Comparison of ENCODE assay signal across 11 cellular contexts in genomic region chr11:34366522-34366921, GRCh38. TPM values are rescaled to one million over a fixed set of nuclear protein-coding genes. Genes with fewer than 3 reads are reported as not detected.
DNase-seq lines count a peak whose midpoint lies in the region; ATAC-seq, FAIRE-seq and TF ChIP-seq lines count a peak whose summit lies in the region.
"Had no signal": no experiment of that assay in that cellular context is flagged by ENCODE, and none has a peak within 500 bp of the region (broad histone marks: within the 10 kb centered on the region; RNA-seq: fewer than 3 reads in every experiment).

No MANE protein-coding gene starts in this region.

- no peak for TF ChIP-seq EP300 in K562 (IDR thresholded peaks at IDR 0.05; ENCODE audit: low read length)

- H3K36me3 ChIP-seq in KMS-11 (ENCODE audit: insufficient read depth) (no peaks in the 10 kb centered on the region), K562 (ENCODE audit: control insufficient read depth, insufficient read depth, low read length) (no peaks in the 10 kb centered on the region), osteoblast (ENCODE audit: insufficient read depth, low read length) (no peaks in the 10 kb centered on the region), testis (ENCODE audit: low read depth, missing control alignments) (no peaks in the 10 kb centered on the region)
- H3K36me3 ChIP-seq: BLaER1, MG63 had no signal

- H3K9ac ChIP-seq in KMS-11, result no peak overlapping the region
- H3K9ac ChIP-seq in K562 (ENCODE audit: insufficient read depth in 1 of 2, low read depth in 2 of 2, low read length in 2 of 2), result no peak overlapping the region
- H3K9ac ChIP-seq: BLaER1 had no signal

- BruUV-seq in K562 (replicated peaks; lab: Mats Ljungman, UMichigan), result no TSS peak

- POLR2A ChIA-PET in K562 (lab: Yijun Ruan, JAX), result interaction anchor here (0.6 to 1.0 kb wide), 3 partner anchors 126 to 192 kb away, joined by 3 read pairs; no protein-coding TSS in a partner anchor

- TF ChIP-seq CTCF in KMS-11 (conservative IDR thresholded peaks at IDR 0.05; ENCODE audit: low read depth, low read length), result peak; percentile 52
- TF ChIP-seq CTCF in K562 (IDR thresholded peaks at IDR 0.05 in 2 of 3, conservative IDR thresholded peaks at IDR 0.05 in 1 of 3; ENCODE audit: insufficient read depth in 2 of 3, low read depth in 1 of 3, low read length in 3 of 3), result peak; percentile 47 to 68 (median 56); a peak in 5 of 6 replicates
- peak; percentile 47 for TF ChIP-seq CTCF in osteoblast (IDR thresholded peaks at IDR 0.05; ENCODE audit: extremely low read depth, low read depth, low read length)
- peak in 1 of 3 experiments; percentile 14 for TF ChIP-seq CTCF in testis (IDR thresholded peaks at IDR 0.05)

- TF ChIP-seq POLR2A in K562 (conservative IDR thresholded peaks at IDR 0.05) (no peak), testis (IDR thresholded peaks at IDR 0.05) (no peak)

- H3K4me3 ChIP-seq in KMS-11 (IDR thresholded peaks at IDR 0.05; ENCODE audit: insufficient read depth, low read depth, low read length) (no peak overlapping the region), K562 (no peak overlapping the region), osteoblast (ENCODE audit: insufficient read depth, low read length) (no peak overlapping the region), testis (no peak overlapping the region)
- H3K4me3 ChIP-seq: BLaER1, MG63 had no signal

- FAIRE-seq in K562 (lab: Jason Lieb, UNC), result peak; percentile 56

- in situ Hi-C loops in K562 (cut with MboI), result loop anchor here (5.0 to 10.0 kb wide), 2 partner anchors 101 to 528 kb away; no protein-coding TSS in a partner anchor

- CTCF ChIA-PET in K562 (lab: Yijun Ruan, JAX; ENCODE audit: low intra/inter-chr PET ratio), result interaction anchor here (0.7 to 3.3 kb wide), 6 partner anchors 72 to 1038 kb away, joined by 3 to 16 read pairs (median 4); partner anchors contain the start of gene CAT

- H3K79me2 ChIP-seq in KMS-11 (ENCODE audit: insufficient read depth, low read depth) (no peaks in the 10 kb centered on the region), K562 (ENCODE audit: control insufficient read depth, insufficient read depth, low read length) (no peaks in the 10 kb centered on the region), osteoblast (ENCODE audit: insufficient read depth, low read length) (no peaks in the 10 kb centered on the region)

- no peaks in the 10 kb centered on the region for H3K9me1 ChIP-seq in K562 (ENCODE audit: control insufficient read depth, insufficient read depth, low read length)

- 14% methylated on average over 2 of the region's 2 CpGs for WGBS in K562 (ENCODE audit: insufficient coverage, low coverage, missing lambda C conversion rate)
- 80% methylated on average over 2 of the region's 2 CpGs for WGBS in testis, 2 donors

- H3K4me2 ChIP-seq in KMS-11 (no peak overlapping the region), K562 (ENCODE audit: insufficient read depth, low read length) (no peak overlapping the region), osteoblast (ENCODE audit: insufficient read depth, low read length) (no peak overlapping the region)
- H3K4me2 ChIP-seq: BLaER1 had no signal

- intact Hi-C loops in K562 (cut with micrococcal nuclease) (loop anchor here (1.0 kb wide), 2 partner anchors 102 to 127 kb away; no protein-coding TSS in a partner anchor), testis (cut with DNase I; ENCODE audit: low total_unique reads) (loop anchor here (10.0 kb wide), 1 partner anchor 372 kb away; no protein-coding TSS in a partner anchor)

- H3K27ac ChIP-seq in KMS-11 (no peak overlapping the region), K562 (ENCODE audit: extremely low read depth, low read depth, low read length) (no peak overlapping the region), osteoblast (ENCODE audit: low read depth, low read length) (no peak overlapping the region), testis (no peak overlapping the region)
- H3K27ac ChIP-seq: BLaER1 had no signal

- H4K20me1 ChIP-seq in KMS-11 (ENCODE audit: insufficient read depth) (no peaks in the 10 kb centered on the region), K562 (replicated peaks; ENCODE audit: control insufficient read depth, insufficient read depth, low read length) (no peaks in the 10 kb centered on the region), osteoblast (ENCODE audit: insufficient read depth, low read length) (no peaks in the 10 kb centered on the region)
- H4K20me1 ChIP-seq: BLaER1 had no signal

- no peak overlapping the region for H2AFZ ChIP-seq in KMS-11 (ENCODE audit: low read depth)
- H2AFZ ChIP-seq in K562 (ENCODE audit: low read depth, low read length), result no peak overlapping the region
- H2AFZ ChIP-seq in osteoblast (ENCODE audit: low read length), result no peak overlapping the region

- H3K4me1 ChIP-seq in KMS-11 (ENCODE audit: low read depth, poor library complexity, severe bottlenecking) (peaks cover 6% of the 10 kb centered on the region), K562 (replicated peaks in 1 of 2; ENCODE audit: control insufficient read depth in 2 of 2, insufficient read depth in 2 of 2, low read length in 2 of 2) (peaks cover 5 to 8% of the 10 kb centered on the region in 2 experiments; a peak in 3 of 5 replicates), osteoblast (ENCODE audit: insufficient read depth, low read length) (peaks cover 10% of the 10 kb centered on the region), testis (no peaks in the 10 kb centered on the region)

- H3K27me3 ChIP-seq in KMS-11 (ENCODE audit: insufficient read depth, low read depth) (no peaks in the 10 kb centered on the region), K562 (ENCODE audit: control insufficient read depth in 2 of 2, insufficient read depth in 2 of 2, low read length in 2 of 2) (no peaks in the 10 kb centered on the region), osteoblast (ENCODE audit: insufficient read depth, low read length) (peaks cover 13% of the 10 kb centered on the region), testis (no peaks in the 10 kb centered on the region)
- H3K27me3 ChIP-seq: BLaER1, MG63 had no signal

- no peaks in the 10 kb centered on the region for H3K9me3 ChIP-seq in K562 (replicated peaks; ENCODE audit: control insufficient read depth, insufficient read depth, low read depth, low read length)
- no peaks in the 10 kb centered on the region for H3K9me3 ChIP-seq in osteoblast (ENCODE audit: low read depth, low read length)
- H3K9me3 ChIP-seq in testis, result no peaks in the 10 kb centered on the region
- H3K9me3 ChIP-seq: BLaER1, MG63 had no signal

- DNase-seq in NCI-H748 (lab: John Stamatoyannopoulos, UW; ENCODE audit: unreplicated experiment), result peak; percentile 69
- DNase-seq in NCI-H748 treated with DMSO at 0.1 percent for 48 hours (lab: John Stamatoyannopoulos, UW), result no peak
- DNase-seq in K562 (ENCODE audit: extremely low read depth in 1 of 4, low spot score in 3 of 4), result peak in 2 of 4 experiments; percentile 29 to 60
- no peak for DNase-seq in osteoblast (ENCODE audit: insufficient read length, low spot score, missing footprints)
- DNase-seq in testis, result no peak
- no peak for DNase-seq in C1 segment of cervical spinal cord (lab: John Stamatoyannopoulos, UW)
- DNase-seq: activated CD8-positive, alpha-beta memory T cell treated with anti-CD3 and anti-CD28 coated beads, Interleukin-2, amount 50 U/mL, for 4 hours; MG63 had no signal

- ATAC-seq in K562, result no peak
- no peak for ATAC-seq in GM18517 (IDR thresholded peaks at IDR 0.05; ENCODE audit: unreplicated experiment)

- TF ChIP-seq RAD21 in K562 (CRISPR knock-in tag; conservative IDR thresholded peaks at IDR 0.05 in 1 of 2, IDR thresholded peaks at IDR 0.05 in 1 of 2), result peak; percentile 67 to 79

TF ChIP-seq in K562, 482 proteins besides CTCF, POLR2A, EP300 and RAD21 (continues in another document):
- TF ChIP-seq DEAF1 (CRISPR knock-in tag; IDR thresholded peaks at IDR 0.05), result peak; percentile 54
- TF ChIP-seq SMC3 (conservative IDR thresholded peaks at IDR 0.05; ENCODE audit: insufficient read depth, low read depth, low read length), result peak; percentile 30; the same call in 1 of the 2 replicates
- TF ChIP-seq ARNT (IDR thresholded peaks at IDR 0.05), result 0 out of 4 replicates have a peak, but pooled peaks of 1 of the 2 experiments have one; percentile 32
- TF ChIP-seq TEAD4 (IDR thresholded peaks at IDR 0.05; ENCODE audit: low read length), result peak; percentile 30; the same call in 1 of the 2 replicates
- no peak for TF ChIP-seq TEAD4 (CRISPR knock-in tag; IDR thresholded peaks at IDR 0.05; ENCODE audit: borderline replicate concordance)

RNA-seq across cellular contexts. Expression of gene ABTB2, which starts 8.7 kb away (rescaled TPM):
- 0.07 and 0.76 TPM in 2 replicates for total RNA-seq in K562 (2011; cell fraction: chromatin; rRNA removed; ENCODE audit: low replicate concordance)
- 0.53 and 0.83 TPM in 2 replicates for total RNA-seq in K562 (2011; cell fraction: nucleolus; rRNA removed)
- 0.15 and 0.22 TPM in 2 replicates for total RNA-seq in K562 (2011; cell fraction: nucleoplasm; rRNA removed)
- 0.18 TPM in 1 of 2 replicates, not detected in the other for total RNA-seq in K562 (2014; rRNA removed)
- total RNA-seq in K562 (2014; rRNA removed; fragmentation: Illumina TruSeq; extraction: Trizol), result not detected in 2 replicates
- total RNA-seq in K562 (2015; rRNA removed; fragmentation: Illumina TruSeq; extraction: Trizol), result 0.04 TPM in 2 replicates
- 0.13 and 0.29 TPM in 2 replicates for total RNA-seq in K562 (2021)
- 0.09 and 0.18 TPM in 2 replicates for polyA plus RNA-seq in K562 (2011; rRNA removed)
- 0.09 and 0.30 TPM in 2 replicates for polyA plus RNA-seq in K562 (2011; cell fraction: cytosol; rRNA removed)
- 0.28 and 0.80 TPM in 2 replicates for polyA plus RNA-seq in K562 (2011; cell fraction: nucleus; rRNA removed)
- polyA plus RNA-seq in K562 (2012), result 0.22 and 0.31 TPM in 2 replicates
- 0.12 and 0.14 TPM in 2 replicates for polyA plus RNA-seq in K562 (2014; fragmentation: Illumina TruSeq; extraction: Trizol)
- under 1 TPM in 1 of 2 experiments, not detected in 1; 0.03 TPM for polyA plus RNA-seq in K562 (2014; fragmentation: Nextera tagmentation; extraction: Ambion mirVana)
- polyA plus RNA-seq in K562 (2014; rRNA removed), result 0.04 and 0.07 TPM in 2 replicates
- 0.06 and 0.21 TPM in 2 replicates for polyA minus RNA-seq in K562 (2011; rRNA and poly(A)+ RNA removed)
- polyA minus RNA-seq in K562 (2011; cell fraction: cytosol; rRNA and poly(A)+ RNA removed), result not detected in 2 replicates
- polyA minus RNA-seq in K562 (2011; cell fraction: nucleus; rRNA and poly(A)+ RNA removed), result 0.33 and 0.40 TPM in 2 replicates
- 5.1 and 5.9 TPM in 2 replicates for total RNA-seq in osteoblast
- 10 to 100 TPM in 1 of 2 donors, 1 to 10 TPM in 1; 5.8 to 12.1 TPM for total RNA-seq in testis
- 8.9 TPM for polyA plus RNA-seq in testis (ENCODE audit: insufficient read depth, low read depth, low replicate concordance)
